9 cellular contexts compared by ENCODE assay signal in genomic region chr6:107491791-107492674, GRCh38. TPM values are rescaled to one million over a fixed set of nuclear protein-coding genes. Genes with fewer than 3 reads are reported as not detected.
DNase-seq lines count a peak whose midpoint lies in the region; ATAC-seq and TF ChIP-seq lines count a peak whose summit lies in the region.
"Had no signal": no experiment of that assay in that cellular context is flagged by ENCODE, and none has a peak within 500 bp of the region (broad histone marks: within the 10 kb centered on the region; RNA-seq: fewer than 3 reads in every experiment).

No MANE protein-coding gene starts in this region.

- no peaks in the 10 kb centered on the region; the same call in 1 of the 2 replicates for H3K9me3 ChIP-seq in AG04450 (ENCODE audit: control insufficient read depth, insufficient read depth, low read length)
- no peaks in the 10 kb centered on the region for H3K9me3 ChIP-seq in HUES48 (ENCODE audit: control insufficient read depth, insufficient read depth, low read length)
- H3K9me3 ChIP-seq in mesenchymal stem cell (ENCODE audit: control insufficient read depth, low read length) = no peaks in the 10 kb centered on the region

- H3K4me1 ChIP-seq in HUES48 (ENCODE audit: control insufficient read depth, insufficient read depth, low read length) (peaks cover 28% of the 10 kb centered on the region), mesenchymal stem cell (ENCODE audit: control insufficient read depth, insufficient read depth, low read depth, low read length) (peaks cover 27% of the 10 kb centered on the region)

- no peak overlapping the region for H3K4ac ChIP-seq in mesenchymal stem cell (ENCODE audit: low read depth in 1 of 2, low read length in 2 of 2)

- H2BK5ac ChIP-seq in mesenchymal stem cell (ENCODE audit: low read depth, low read length, poor library complexity, severe bottlenecking) = no peak overlapping the region

- H3K4me1 Mint-ChIP-seq in central memory CD8-positive, alpha-beta T cell = peaks cover 15% of the 10 kb centered on the region

- no peak overlapping the region for H4K91ac ChIP-seq in mesenchymal stem cell (ENCODE audit: low read length)

- no peak overlapping the region for H3K14ac ChIP-seq in mesenchymal stem cell (ENCODE audit: low read length in 2 of 2)

- H3K9ac ChIP-seq in HUES48 (ENCODE audit: low read depth, low read length) (no peak overlapping the region), mesenchymal stem cell (ENCODE audit: low read length) (peak overlapping the region; percentile 93)

- H3K27me3 ChIP-seq in AG04450 (ENCODE audit: control insufficient read depth, insufficient read depth, low read length) (peaks cover 9% of the 10 kb centered on the region), HUES48 (ENCODE audit: control insufficient read depth, insufficient read depth, low read length) (peaks cover 52% of the 10 kb centered on the region), mesenchymal stem cell (ENCODE audit: control insufficient read depth in 1 of 2, insufficient read depth in 1 of 2, low read length in 2 of 2) (peaks cover 0 to 70% of the 10 kb centered on the region in 2 experiments)

- H3K27me3 Mint-ChIP-seq in central memory CD8-positive, alpha-beta T cell = peaks cover 23% of the 10 kb centered on the region

- H3K4me3 Mint-ChIP-seq in central memory CD8-positive, alpha-beta T cell = peak overlapping the region; percentile 90

- H2AFZ ChIP-seq in mesenchymal stem cell (ENCODE audit: low read depth, low read length) = no peak overlapping the region

- no peak for ATAC-seq in central memory CD8-positive, alpha-beta T cell (replicated peaks; ENCODE audit: extremely low read depth, poor library complexity, severe bottlenecking)
- ATAC-seq in esophagus mucosa = no peak
- no peak for ATAC-seq in HG03521 (IDR thresholded peaks at IDR 0.05; ENCODE audit: unreplicated experiment)
- ATAC-seq in GM19023 (IDR thresholded peaks at IDR 0.05; ENCODE audit: unreplicated experiment) = no peak
- no peak for ATAC-seq in HG03432 (IDR thresholded peaks at IDR 0.05; ENCODE audit: unreplicated experiment)

- H2AK5ac ChIP-seq in mesenchymal stem cell (ENCODE audit: low read length, severe bottlenecking) = no peak overlapping the region

- no peak for TF ChIP-seq CTCF in AG04450 (IDR thresholded peaks at IDR 0.05; ENCODE audit: low read depth, low read length)

- POLR2A ChIA-PET in AG04450 (lab: Yijun Ruan, JAX) = interaction anchor here (0.6 to 1.1 kb wide), 3 partner anchors 33 to 221 kb away, joined by 3 to 10 read pairs (median 4); partner anchors contain the start of gene PDSS2

- no peak overlapping the region for H4K8ac ChIP-seq in mesenchymal stem cell (ENCODE audit: low read length)

- H3K23ac ChIP-seq in mesenchymal stem cell (ENCODE audit: low read length in 2 of 2) = no peak overlapping the region

- H3K18ac ChIP-seq in mesenchymal stem cell (ENCODE audit: low read depth in 1 of 2, low read length in 2 of 2) = peak overlapping the region in 1 of 2 experiments; percentile 54

- DNase-seq in AG04450 (ENCODE audit: low read depth, low spot score) (no peak), mesenchymal stem cell (peak; percentile 16)
- no peak for DNase-seq in central memory CD8-positive, alpha-beta T cell (ENCODE audit: low spot score in 2 of 2)

- CTCF ChIA-PET in AG04450 (lab: Charles Lee) = interaction anchor here (1.0 to 3.5 kb wide), 5 partner anchors 32 to 378 kb away, joined by 3 to 14 read pairs (median 5); partner anchors contain the start of gene PDSS2

- H2BK12ac ChIP-seq in mesenchymal stem cell (ENCODE audit: low read length in 2 of 2) = peak overlapping the region in 1 of 2 experiments; percentile 33

- no peak overlapping the region for H3K27ac ChIP-seq in AG04450 (ENCODE audit: low read depth, low read length)
- H3K27ac ChIP-seq in HUES48 (ENCODE audit: low read depth, low read length) = no peak overlapping the region
- H3K27ac ChIP-seq in mesenchymal stem cell (ENCODE audit: low read length, poor library complexity, severe bottlenecking) = no peak overlapping the region
- H3K27ac ChIP-seq: epithelial cell of prostate had no signal

- 58% methylated on average over 13 of the region's 15 CpGs for WGBS in mesenchymal stem cell

- H3K36me3 ChIP-seq in HUES48 (ENCODE audit: control insufficient read depth, insufficient read depth, low read length) = no peaks in the 10 kb centered on the region
- H3K36me3 ChIP-seq in mesenchymal stem cell (ENCODE audit: control insufficient read depth in 1 of 2, insufficient read depth in 2 of 2, low read depth in 1 of 2, low read length in 2 of 2) = no peaks in the 10 kb centered on the region

- H2BK15ac ChIP-seq in mesenchymal stem cell (ENCODE audit: low read depth, poor library complexity, severe bottlenecking) = no peak overlapping the region

- H3K36me3 Mint-ChIP-seq in central memory CD8-positive, alpha-beta T cell (ENCODE audit: insufficient read depth) = peaks cover 4% of the 10 kb centered on the region

- peak overlapping the region; percentile 76 for H3K4me3 ChIP-seq in AG04450 (ENCODE audit: low read depth, low read length)
- H3K4me3 ChIP-seq in HUES48 (ENCODE audit: low read depth, low read length) = peak overlapping the region; percentile 79
- H3K4me3 ChIP-seq in mesenchymal stem cell (ENCODE audit: insufficient read depth in 1 of 2, low read depth in 1 of 2, low read length in 2 of 2) = peak overlapping the region in 1 of 2 experiments; percentile 95

- no peak overlapping the region for H3K4me2 ChIP-seq in mesenchymal stem cell (ENCODE audit: low read length, poor library complexity, severe bottlenecking)

- H3K79me1 ChIP-seq in mesenchymal stem cell (replicated peaks; ENCODE audit: low read length, poor library complexity, severe bottlenecking) = no peaks in the 10 kb centered on the region

- no peaks in the 10 kb centered on the region for H3K9me3 Mint-ChIP-seq in central memory CD8-positive, alpha-beta T cell

- H2BK120ac ChIP-seq in mesenchymal stem cell (ENCODE audit: low read depth, low read length) = no peak overlapping the region

- H3K27ac Mint-ChIP-seq in central memory CD8-positive, alpha-beta T cell (ENCODE audit: low read depth) = no peak overlapping the region

RNA-seq across cellular contexts. Expression of gene SOBP, which starts 2.1 kb away (rescaled TPM):
- 0.76 and 1.1 TPM in 2 replicates for polyA plus RNA-seq in AG04450 (2011; rRNA removed)
- 1.4 and 1.9 TPM in 2 replicates for polyA minus RNA-seq in AG04450 (2011; rRNA and poly(A)+ RNA removed)
- polyA plus RNA-seq in mesenchymal stem cell (2013, experiment 1 of 2) = 7.3 TPM
- 7.3 TPM for polyA plus RNA-seq in mesenchymal stem cell (2013, experiment 2 of 2)
- total RNA-seq in esophagus mucosa = 0.32 TPM

RNA-seq across cellular contexts. Expression of gene PDSS2, which starts 32.7 kb away (rescaled TPM):
- polyA plus RNA-seq in AG04450 (2011; rRNA removed) = 17.0 and 19.1 TPM in 2 replicates
- 21.4 and 22.4 TPM in 2 replicates for polyA minus RNA-seq in AG04450 (2011; rRNA and poly(A)+ RNA removed)
- polyA plus RNA-seq in mesenchymal stem cell (2013, experiment 1 of 2) = 8.4 TPM
- 8.9 TPM for polyA plus RNA-seq in mesenchymal stem cell (2013, experiment 2 of 2)
- 13.2 TPM for total RNA-seq in esophagus mucosa
